Comparison of ENCODE assay signal across 14 cellular contexts in genomic region chr16:386641-387156, GRCh38. TPM values are rescaled to one million over a fixed set of nuclear protein-coding genes. Genes with fewer than 3 reads are reported as not detected.
DNase-seq lines count a peak whose midpoint lies in the region; ATAC-seq, FAIRE-seq and TF ChIP-seq lines count a peak whose summit lies in the region.
"Had no signal": no experiment of that assay in that cellular context is flagged by ENCODE, and none has a peak within 500 bp of the region (broad histone marks: within the 10 kb centered on the region; RNA-seq: fewer than 3 reads in every experiment).

No MANE protein-coding gene starts in this region.

- H3K9ac ChIP-seq in HepG2 (ENCODE audit: insufficient read depth, low read depth, low read length) (no peak overlapping the region), muscle layer of colon (ENCODE audit: low read length) (no peak overlapping the region)

- H3K4me3 Mint-ChIP-seq in type B pancreatic cell: no peak overlapping the region
- H3K4me3 Mint-ChIP-seq: natural killer cell had no signal

- TF ChIP-seq CTCF in HepG2 (CRISPR knock-in tag; IDR thresholded peaks at IDR 0.05) (peak; percentile 22; the same call in 1 of the 2 replicates), right lobe of liver (IDR thresholded peaks at IDR 0.05) (peak in 1 of 4 donors; percentile 5), type B pancreatic cell (conservative IDR thresholded peaks at IDR 0.05) (no peak)

- TF ChIP-seq POLR2A in HepG2 (IDR thresholded peaks at IDR 0.05; ENCODE audit: insufficient read depth in 1 of 2, low read depth in 2 of 2, low read length in 2 of 2) (no peak), right lobe of liver (IDR thresholded peaks at IDR 0.05) (no peak)

- FAIRE-seq in HepG2 (lab: Jason Lieb, UNC): no peak

- no peak for TF ChIP-seq RAD21 in HepG2 (CRISPR knock-in tag; IDR thresholded peaks at IDR 0.05)

- intact Hi-C loops in HepG2 (cut with micrococcal nuclease; ENCODE audit: unreplicated experiment): no loop called here
- intact Hi-C loops in right lobe of liver (cut with DNase I): loop anchor here in 1 of 2 donors (10.0 kb wide), 1 partner anchor 108 kb away; no protein-coding TSS in a partner anchor

- TF ChIP-seq EP300 in HepG2 (IDR thresholded peaks at IDR 0.05; ENCODE audit: low read depth in 2 of 2, low read length in 2 of 2) (no peak), HepG2 (CRISPR knock-in tag; IDR thresholded peaks at IDR 0.05; ENCODE audit: borderline replicate concordance) (no peak)

- no peaks in the 10 kb centered on the region for H3K27me3 ChIP-seq in HepG2 (ENCODE audit: control insufficient read depth in 1 of 2, insufficient read depth in 2 of 2, low read length in 2 of 2)
- H3K27me3 ChIP-seq in right lobe of liver: no peaks in the 10 kb centered on the region
- H3K27me3 ChIP-seq in muscle layer of colon (ENCODE audit: control insufficient read depth in 1 of 2, insufficient read depth in 2 of 2, low read length in 2 of 2): no peaks in the 10 kb centered on the region
- H3K27me3 ChIP-seq: vagina had no signal

- H3K4me1 ChIP-seq in HepG2 (ENCODE audit: insufficient read depth, low read length): peaks cover 21% of the 10 kb centered on the region
- H3K4me1 ChIP-seq in right lobe of liver: peaks cover 0 to 5% (median 0%) of the 10 kb centered on the region in 4 donors
- H3K4me1 ChIP-seq in muscle layer of colon (ENCODE audit: insufficient read depth, low read length): peaks cover 41% of the 10 kb centered on the region

- no peak overlapping the region for H3K27ac ChIP-seq in HepG2 (ENCODE audit: extremely low read length, insufficient read depth, low read length)
- no peak overlapping the region for H3K27ac ChIP-seq in right lobe of liver
- peak overlapping the region; percentile 76 for H3K27ac ChIP-seq in caudate nucleus (ENCODE audit: low read depth, low read length)
- peak overlapping the region; percentile 16 for H3K27ac ChIP-seq in muscle layer of colon (ENCODE audit: low read depth, low read length)
- H3K27ac ChIP-seq: vagina had no signal

- H3K27ac Mint-ChIP-seq in type B pancreatic cell: peak overlapping the region; percentile 50
- H3K27ac Mint-ChIP-seq: natural killer cell had no signal

- DNase-seq in HepG2 (ENCODE audit: low spot score) (no peak), right lobe of liver (no peak), caudate nucleus (lab: John Stamatoyannopoulos, UW) (peak in 30 of 61 donors; percentile 8 to 65 (median 30)), type B pancreatic cell (ENCODE audit: extremely low spot score, unreplicated experiment) (no peak), SW 1271 (lab: John Stamatoyannopoulos, UW) (no peak), cerebellar nuclear complex (lab: John Stamatoyannopoulos, UW) (no peak)
- DNase-seq: activated CD4-positive, alpha-beta T cell treated with anti-CD3 and anti-CD28 coated beads for 4 hours; activated naive CD4-positive, alpha-beta T cell treated with Interleukin-2 at 50 U/mL for 16 hours; effector CD4-positive, alpha-beta T cell; natural killer cell; NCI-H1694 treated with DMSO at 0.1 percent for 48 hours had no signal

- in situ Hi-C loops in HepG2 (cut with HindIII; ENCODE audit: extremely low pct_ligation_motif_present, low pct_unique_long_range_greater_than_20kb): no loop called here

- H3K4me3 ChIP-seq in HepG2 (replicated peaks in 1 of 3; ENCODE audit: insufficient read depth in 1 of 3, low read depth in 2 of 3, low read length in 3 of 3): no peak overlapping the region
- H3K4me3 ChIP-seq in right lobe of liver: no peak overlapping the region
- no peak overlapping the region for H3K4me3 ChIP-seq in muscle layer of colon (ENCODE audit: low read depth in 1 of 2, low read length in 2 of 2)
- H3K4me3 ChIP-seq: vagina had no signal

- H3K9me3 ChIP-seq in HepG2 (ENCODE audit: low read length): no peaks in the 10 kb centered on the region
- no peaks in the 10 kb centered on the region for H3K9me3 ChIP-seq in right lobe of liver
- H3K9me3 ChIP-seq in muscle layer of colon (ENCODE audit: low read length): no peaks in the 10 kb centered on the region
- H3K9me3 ChIP-seq: vagina had no signal

- H3K4me2 ChIP-seq in HepG2 (ENCODE audit: low read depth, low read length): no peak overlapping the region

- H4K20me1 ChIP-seq in HepG2 (ENCODE audit: insufficient read depth, low read length): no peaks in the 10 kb centered on the region

- ATAC-seq in HepG2 (no peak), right lobe of liver (no peak), GM18511 (IDR thresholded peaks at IDR 0.05; ENCODE audit: unreplicated experiment) (no peak)
- ATAC-seq: natural killer cell had no signal

- no peaks in the 10 kb centered on the region for H3K36me3 Mint-ChIP-seq in type B pancreatic cell
- H3K36me3 Mint-ChIP-seq: natural killer cell had no signal

- H3K4me1 Mint-ChIP-seq in type B pancreatic cell (ENCODE audit: unreplicated experiment): peaks cover 39% of the 10 kb centered on the region

- no TSS peak for BruUV-seq in HepG2 (replicated peaks; lab: Mats Ljungman, UMichigan)

- 95% methylated on average over 19 of the region's 19 CpGs for WGBS in HepG2 (ENCODE audit: low lambda C conversion rate)
- WGBS in right lobe of liver (ENCODE audit: insufficient coverage, low coverage, low lambda C conversion rate, missing lambda C conversion rate): 77% methylated on average over 10 of the region's 19 CpGs

- peaks cover 5% of the 10 kb centered on the region for H3K27me3 Mint-ChIP-seq in type B pancreatic cell

- no peaks in the 10 kb centered on the region for H3K9me3 Mint-ChIP-seq in type B pancreatic cell
- H3K9me3 Mint-ChIP-seq: natural killer cell had no signal

- H2AFZ ChIP-seq in HepG2 (ENCODE audit: low read length): no peak overlapping the region

- no peaks in the 10 kb centered on the region for H3K79me2 ChIP-seq in HepG2 (ENCODE audit: insufficient read depth, low read length)

- POLR2A ChIA-PET in HepG2 (lab: Yijun Ruan, JAX): no interaction called here

- H3K36me3 ChIP-seq in HepG2 (replicated peaks in 1 of 2; ENCODE audit: control insufficient read depth in 1 of 2, insufficient read depth in 2 of 2, low read length in 2 of 2) (no peaks in the 10 kb centered on the region), right lobe of liver (no peaks in the 10 kb centered on the region), muscle layer of colon (ENCODE audit: insufficient read depth, low read length) (no peaks in the 10 kb centered on the region)
- H3K36me3 ChIP-seq: vagina had no signal

- CTCF ChIA-PET in HepG2 (lab: Yijun Ruan, JAX; ENCODE audit: low intra/inter-chr PET ratio, low total read pairs): no interaction called here

RNA-seq across cellular contexts. Expression of gene PGAP6, which starts 4.9 kb away (rescaled TPM):
- 33.7 and 52.7 TPM in 2 replicates for total RNA-seq in HepG2 (2016; rRNA removed; fragmentation: Illumina TruSeq; extraction: Trizol)
- 52.2 and 54.4 TPM in 2 replicates for total RNA-seq in HepG2 (2016; cell fraction: cytosol; rRNA removed; fragmentation: Illumina TruSeq; extraction: Trizol; ENCODE audit: low read depth)
- total RNA-seq in HepG2 (2016; cell fraction: insoluble cytoplasmic fraction; rRNA removed; fragmentation: Illumina TruSeq; extraction: Trizol): 27.1 and 52.1 TPM in 2 replicates
- total RNA-seq in HepG2 (2016; cell fraction: membrane; rRNA removed; fragmentation: Illumina TruSeq; extraction: Trizol): 108 and 112 TPM in 2 replicates
- 36.6 and 38.8 TPM in 2 replicates for total RNA-seq in HepG2 (2016; cell fraction: nucleus; rRNA removed; fragmentation: Illumina TruSeq; extraction: Trizol)
- 136 and 192 TPM in 2 replicates for polyA plus RNA-seq in HepG2 (2011; rRNA removed)
- 183 and 222 TPM in 2 replicates for polyA plus RNA-seq in HepG2 (2011; cell fraction: cytosol; rRNA removed)
- polyA plus RNA-seq in HepG2 (2011; cell fraction: nucleus; rRNA removed): 308 and 324 TPM in 2 replicates
- polyA plus RNA-seq in HepG2 (2012): 54.7 and 75.9 TPM in 2 replicates
- polyA plus RNA-seq in HepG2 (2016; cell fraction: cytosol; fragmentation: Illumina TruSeq; extraction: Trizol; ENCODE audit: low read depth): 90.3 and 94.2 TPM in 2 replicates
- polyA plus RNA-seq in HepG2 (2016; cell fraction: insoluble cytoplasmic fraction; fragmentation: Illumina TruSeq; extraction: Trizol; ENCODE audit: low read depth): 43.3 and 54.7 TPM in 2 replicates
- polyA plus RNA-seq in HepG2 (2016; cell fraction: membrane; fragmentation: Illumina TruSeq; extraction: Trizol; ENCODE audit: low read depth): 117 and 127 TPM in 2 replicates
- 107 and 123 TPM in 2 replicates for polyA plus RNA-seq in HepG2 (2016; cell fraction: nucleus; fragmentation: Illumina TruSeq; extraction: Trizol; ENCODE audit: insufficient read depth, low read depth)
- 53.1 and 397 TPM in 2 replicates for polyA minus RNA-seq in HepG2 (2011; rRNA and poly(A)+ RNA removed; ENCODE audit: low replicate concordance)
- 61.4 and 63.3 TPM in 2 replicates for polyA minus RNA-seq in HepG2 (2011; cell fraction: cytosol; rRNA and poly(A)+ RNA removed)
- polyA minus RNA-seq in HepG2 (2011; cell fraction: nucleus; rRNA and poly(A)+ RNA removed): 26.0 and 48.0 TPM in 2 replicates
- 10 to 100 TPM; 24.3 to 44.6 (median 28.0) TPM for total RNA-seq in right lobe of liver
- total RNA-seq in type B pancreatic cell (ENCODE audit: low replicate concordance): 56.0 and 71.1 TPM in 2 replicates

RNA-seq across cellular contexts. Expression of gene NME4, which starts 10.3 kb away (rescaled TPM):
- total RNA-seq in HepG2 (2016; rRNA removed; fragmentation: Illumina TruSeq; extraction: Trizol) (82.8 and 121 TPM in 2 replicates), right lobe of liver (10 to 100 TPM; 50.3 to 83.6 (median 61.0) TPM), type B pancreatic cell (ENCODE audit: low replicate concordance) (72.8 and 166 TPM in 2 replicates)
- 711 and 716 TPM in 2 replicates for total RNA-seq in HepG2 (2016; cell fraction: cytosol; rRNA removed; fragmentation: Illumina TruSeq; extraction: Trizol; ENCODE audit: low read depth)
- 79.6 and 119 TPM in 2 replicates for total RNA-seq in HepG2 (2016; cell fraction: insoluble cytoplasmic fraction; rRNA removed; fragmentation: Illumina TruSeq; extraction: Trizol)
- total RNA-seq in HepG2 (2016; cell fraction: membrane; rRNA removed; fragmentation: Illumina TruSeq; extraction: Trizol): 463 and 513 TPM in 2 replicates
- total RNA-seq in HepG2 (2016; cell fraction: nucleus; rRNA removed; fragmentation: Illumina TruSeq; extraction: Trizol): 47.7 and 52.8 TPM in 2 replicates
- polyA plus RNA-seq in HepG2 (2011; rRNA removed): 263 and 275 TPM in 2 replicates
- polyA plus RNA-seq in HepG2 (2011; cell fraction: cytosol; rRNA removed): 199 and 344 TPM in 2 replicates
- 245 and 274 TPM in 2 replicates for polyA plus RNA-seq in HepG2 (2011; cell fraction: nucleus; rRNA removed)
- 136 and 145 TPM in 2 replicates for polyA plus RNA-seq in HepG2 (2012)
- 1,773 and 1,829 TPM in 2 replicates for polyA plus RNA-seq in HepG2 (2016; cell fraction: cytosol; fragmentation: Illumina TruSeq; extraction: Trizol; ENCODE audit: low read depth)
- polyA plus RNA-seq in HepG2 (2016; cell fraction: insoluble cytoplasmic fraction; fragmentation: Illumina TruSeq; extraction: Trizol; ENCODE audit: low read depth): 189 and 200 TPM in 2 replicates
- 997 and 1,012 TPM in 2 replicates for polyA plus RNA-seq in HepG2 (2016; cell fraction: membrane; fragmentation: Illumina TruSeq; extraction: Trizol; ENCODE audit: low read depth)
- 195 and 217 TPM in 2 replicates for polyA plus RNA-seq in HepG2 (2016; cell fraction: nucleus; fragmentation: Illumina TruSeq; extraction: Trizol; ENCODE audit: insufficient read depth, low read depth)
- polyA minus RNA-seq in HepG2 (2011; rRNA and poly(A)+ RNA removed; ENCODE audit: low replicate concordance): 21.3 and 147 TPM in 2 replicates
- 51.2 and 63.8 TPM in 2 replicates for polyA minus RNA-seq in HepG2 (2011; cell fraction: cytosol; rRNA and poly(A)+ RNA removed)
- polyA minus RNA-seq in HepG2 (2011; cell fraction: nucleus; rRNA and poly(A)+ RNA removed): 27.2 and 27.9 TPM in 2 replicates

RNA-seq across cellular contexts. Expression of gene DECR2, which starts 15.0 kb away (rescaled TPM):
- 27.8 and 36.3 TPM in 2 replicates for total RNA-seq in HepG2 (2016; rRNA removed; fragmentation: Illumina TruSeq; extraction: Trizol)
- 22.1 and 28.4 TPM in 2 replicates for total RNA-seq in HepG2 (2016; cell fraction: cytosol; rRNA removed; fragmentation: Illumina TruSeq; extraction: Trizol; ENCODE audit: low read depth)
- 28.1 and 37.2 TPM in 2 replicates for total RNA-seq in HepG2 (2016; cell fraction: insoluble cytoplasmic fraction; rRNA removed; fragmentation: Illumina TruSeq; extraction: Trizol)
- total RNA-seq in HepG2 (2016; cell fraction: membrane; rRNA removed; fragmentation: Illumina TruSeq; extraction: Trizol): 22.1 and 27.1 TPM in 2 replicates
- total RNA-seq in HepG2 (2016; cell fraction: nucleus; rRNA removed; fragmentation: Illumina TruSeq; extraction: Trizol): 34.5 and 35.9 TPM in 2 replicates
- polyA plus RNA-seq in HepG2 (2011; rRNA removed): 44.6 and 51.2 TPM in 2 replicates
- polyA plus RNA-seq in HepG2 (2011; cell fraction: cytosol; rRNA removed): 29.5 and 53.6 TPM in 2 replicates
- polyA plus RNA-seq in HepG2 (2011; cell fraction: nucleus; rRNA removed): 220 and 244 TPM in 2 replicates
- 22.1 and 23.1 TPM in 2 replicates for polyA plus RNA-seq in HepG2 (2012)
- 13.3 and 15.1 TPM in 2 replicates for polyA plus RNA-seq in HepG2 (2016; cell fraction: cytosol; fragmentation: Illumina TruSeq; extraction: Trizol; ENCODE audit: low read depth)
- 31.8 and 35.2 TPM in 2 replicates for polyA plus RNA-seq in HepG2 (2016; cell fraction: insoluble cytoplasmic fraction; fragmentation: Illumina TruSeq; extraction: Trizol; ENCODE audit: low read depth)
- 19.1 and 19.5 TPM in 2 replicates for polyA plus RNA-seq in HepG2 (2016; cell fraction: membrane; fragmentation: Illumina TruSeq; extraction: Trizol; ENCODE audit: low read depth)
- 124 and 131 TPM in 2 replicates for polyA plus RNA-seq in HepG2 (2016; cell fraction: nucleus; fragmentation: Illumina TruSeq; extraction: Trizol; ENCODE audit: insufficient read depth, low read depth)
- polyA minus RNA-seq in HepG2 (2011; rRNA and poly(A)+ RNA removed; ENCODE audit: low replicate concordance): 15.9 and 53.9 TPM in 2 replicates
- 17.0 and 17.7 TPM in 2 replicates for polyA minus RNA-seq in HepG2 (2011; cell fraction: cytosol; rRNA and poly(A)+ RNA removed)
- 25.4 and 25.9 TPM in 2 replicates for polyA minus RNA-seq in HepG2 (2011; cell fraction: nucleus; rRNA and poly(A)+ RNA removed)
- 100 to 1,000 TPM in 3 of 6 experiments, 10 to 100 TPM in 3; 73.6 to 169 (median 97.0) TPM for total RNA-seq in right lobe of liver
- 21.5 and 22.1 TPM in 2 replicates for total RNA-seq in type B pancreatic cell (ENCODE audit: low replicate concordance)

RNA-seq across cellular contexts. Expression of gene MRPL28, which starts 16.4 kb away (rescaled TPM):
- 114 and 128 TPM in 2 replicates for total RNA-seq in HepG2 (2016; rRNA removed; fragmentation: Illumina TruSeq; extraction: Trizol)
- total RNA-seq in HepG2 (2016; cell fraction: cytosol; rRNA removed; fragmentation: Illumina TruSeq; extraction: Trizol; ENCODE audit: low read depth): 30.5 and 32.3 TPM in 2 replicates
- 115 and 131 TPM in 2 replicates for total RNA-seq in HepG2 (2016; cell fraction: insoluble cytoplasmic fraction; rRNA removed; fragmentation: Illumina TruSeq; extraction: Trizol)
- total RNA-seq in HepG2 (2016; cell fraction: membrane; rRNA removed; fragmentation: Illumina TruSeq; extraction: Trizol): 36.8 and 38.6 TPM in 2 replicates
- total RNA-seq in HepG2 (2016; cell fraction: nucleus; rRNA removed; fragmentation: Illumina TruSeq; extraction: Trizol): 35.6 and 38.6 TPM in 2 replicates
- polyA plus RNA-seq in HepG2 (2011; rRNA removed): 121 and 135 TPM in 2 replicates
- 141 and 211 TPM in 2 replicates for polyA plus RNA-seq in HepG2 (2011; cell fraction: cytosol; rRNA removed)
- polyA plus RNA-seq in HepG2 (2011; cell fraction: nucleus; rRNA removed): 65.0 and 69.2 TPM in 2 replicates
- polyA plus RNA-seq in HepG2 (2012): 50.0 and 56.2 TPM in 2 replicates
- 35.7 and 36.6 TPM in 2 replicates for polyA plus RNA-seq in HepG2 (2016; cell fraction: cytosol; fragmentation: Illumina TruSeq; extraction: Trizol; ENCODE audit: low read depth)
- polyA plus RNA-seq in HepG2 (2016; cell fraction: insoluble cytoplasmic fraction; fragmentation: Illumina TruSeq; extraction: Trizol; ENCODE audit: low read depth): 162 and 166 TPM in 2 replicates
- polyA plus RNA-seq in HepG2 (2016; cell fraction: membrane; fragmentation: Illumina TruSeq; extraction: Trizol; ENCODE audit: low read depth): 35.5 and 36.2 TPM in 2 replicates
- 85.4 and 90.0 TPM in 2 replicates for polyA plus RNA-seq in HepG2 (2016; cell fraction: nucleus; fragmentation: Illumina TruSeq; extraction: Trizol; ENCODE audit: insufficient read depth, low read depth)
- 51.3 and 73.8 TPM in 2 replicates for polyA minus RNA-seq in HepG2 (2011; rRNA and poly(A)+ RNA removed; ENCODE audit: low replicate concordance)
- polyA minus RNA-seq in HepG2 (2011; cell fraction: cytosol; rRNA and poly(A)+ RNA removed): 29.4 and 29.5 TPM in 2 replicates
- 10.2 and 13.2 TPM in 2 replicates for polyA minus RNA-seq in HepG2 (2011; cell fraction: nucleus; rRNA and poly(A)+ RNA removed)
- 10 to 100 TPM; 29.9 to 64.7 (median 32.6) TPM for total RNA-seq in right lobe of liver
- 69.6 and 75.3 TPM in 2 replicates for total RNA-seq in type B pancreatic cell (ENCODE audit: low replicate concordance)

RNA-seq across cellular contexts. Expression of gene AXIN1, which starts 34.2 kb away (rescaled TPM):
- total RNA-seq in HepG2 (2016; rRNA removed; fragmentation: Illumina TruSeq; extraction: Trizol) (18.8 and 24.0 TPM in 2 replicates), right lobe of liver (10 to 100 TPM in 3 of 6 experiments, 1 to 10 TPM in 3; 5.5 to 17.4 (median 9.4) TPM), type B pancreatic cell (ENCODE audit: low replicate concordance) (30.6 and 31.8 TPM in 2 replicates)
- 17.0 and 18.3 TPM in 2 replicates for total RNA-seq in HepG2 (2016; cell fraction: cytosol; rRNA removed; fragmentation: Illumina TruSeq; extraction: Trizol; ENCODE audit: low read depth)
- 14.2 and 23.9 TPM in 2 replicates for total RNA-seq in HepG2 (2016; cell fraction: insoluble cytoplasmic fraction; rRNA removed; fragmentation: Illumina TruSeq; extraction: Trizol)
- total RNA-seq in HepG2 (2016; cell fraction: membrane; rRNA removed; fragmentation: Illumina TruSeq; extraction: Trizol): 32.6 and 32.8 TPM in 2 replicates
- 14.9 and 17.5 TPM in 2 replicates for total RNA-seq in HepG2 (2016; cell fraction: nucleus; rRNA removed; fragmentation: Illumina TruSeq; extraction: Trizol)
- polyA plus RNA-seq in HepG2 (2011; rRNA removed): 26.0 and 28.5 TPM in 2 replicates
- polyA plus RNA-seq in HepG2 (2011; cell fraction: cytosol; rRNA removed): 37.0 and 44.7 TPM in 2 replicates
- polyA plus RNA-seq in HepG2 (2011; cell fraction: nucleus; rRNA removed): 55.4 and 62.8 TPM in 2 replicates
- polyA plus RNA-seq in HepG2 (2012): 28.4 and 30.4 TPM in 2 replicates
- 8.5 and 8.8 TPM in 2 replicates for polyA plus RNA-seq in HepG2 (2016; cell fraction: cytosol; fragmentation: Illumina TruSeq; extraction: Trizol; ENCODE audit: low read depth)
- polyA plus RNA-seq in HepG2 (2016; cell fraction: insoluble cytoplasmic fraction; fragmentation: Illumina TruSeq; extraction: Trizol; ENCODE audit: low read depth): 19.0 and 24.8 TPM in 2 replicates
- polyA plus RNA-seq in HepG2 (2016; cell fraction: membrane; fragmentation: Illumina TruSeq; extraction: Trizol; ENCODE audit: low read depth): 22.0 and 23.4 TPM in 2 replicates
- 30.6 and 31.6 TPM in 2 replicates for polyA plus RNA-seq in HepG2 (2016; cell fraction: nucleus; fragmentation: Illumina TruSeq; extraction: Trizol; ENCODE audit: insufficient read depth, low read depth)
- 10.4 and 24.0 TPM in 2 replicates for polyA minus RNA-seq in HepG2 (2011; rRNA and poly(A)+ RNA removed; ENCODE audit: low replicate concordance)
- 21.4 and 23.6 TPM in 2 replicates for polyA minus RNA-seq in HepG2 (2011; cell fraction: cytosol; rRNA and poly(A)+ RNA removed)
- polyA minus RNA-seq in HepG2 (2011; cell fraction: nucleus; rRNA and poly(A)+ RNA removed): 14.3 and 15.7 TPM in 2 replicates

Comparison
In these comparisons a context has a peak if more than half of its experiments do, and no peak if none do; other contexts are left out.
1. H3K27ac ChIP-seq: peak in caudate nucleus (single experiment) and muscle layer of colon (single experiment); none in HepG2 (single experiment) and right lobe of liver (0 of 3).